37 cellular contexts compared by ENCODE assay signal in genomic region chr12:26608273-26608672, GRCh38.
A peak's percentile ranks its signal among the peaks of the same experiment; 100 is the strongest.
DNase-seq lines count a peak whose midpoint lies in the region; ATAC-seq, FAIRE-seq and TF ChIP-seq lines count a peak whose summit lies in the region.
"Had no signal": no experiment of that assay in that cellular context is flagged by ENCODE, and none has a peak within 500 bp of the region (broad histone marks: within the 10 kb centered on the region; RNA-seq: fewer than 3 reads in every experiment).

No MANE protein-coding gene starts in this region.

- H3K4me3 Mint-ChIP-seq in GM23338, result no peak overlapping the region
- H3K4me3 Mint-ChIP-seq: B cell; CD14-positive monocyte; CD4-positive, alpha-beta memory T cell; CD4-positive, alpha-beta T cell; CD4-positive, CD25-positive, alpha-beta regulatory T cell; CD8-positive, alpha-beta memory T cell; CD8-positive, alpha-beta T cell had no signal

- no peaks in the 10 kb centered on the region for H3K4me1 ChIP-seq in HepG2 (ENCODE audit: insufficient read depth, low read length)
- no peaks in the 10 kb centered on the region for H3K4me1 ChIP-seq in right lobe of liver
- no peaks in the 10 kb centered on the region for H3K4me1 ChIP-seq in upper lobe of right lung
- no peaks in the 10 kb centered on the region for H3K4me1 ChIP-seq in GM23338 (ENCODE audit: insufficient read depth)
- H3K4me1 ChIP-seq: A549, BE2C, Caco-2 had no signal

- BruUV-seq in HepG2 (replicated peaks; lab: Mats Ljungman, UMichigan), result no TSS peak

- intact Hi-C loops in HepG2 (cut with micrococcal nuclease; ENCODE audit: unreplicated experiment) (no loop called here), right lobe of liver (cut with DNase I) (no loop called here), dorsolateral prefrontal cortex (cut with DNase I) (no loop called here), upper lobe of right lung (cut with DNase I) (no loop called here)

- no peak overlapping the region for H3K9ac ChIP-seq in HepG2 (ENCODE audit: insufficient read depth, low read depth, low read length)
- H3K9ac ChIP-seq: BLaER1; BLaER1 treated with 17β-estradiol and CSF1 and Interleukin-3, amounts not matched to agents 10 nM and 100 nM had no signal

- no peak for DNase-seq in HepG2 (ENCODE audit: low spot score)
- no peak for DNase-seq in right lobe of liver
- DNase-seq in dorsolateral prefrontal cortex, result no peak
- DNase-seq in substantia nigra (lab: John Stamatoyannopoulos, UW), result no peak
- no peak for DNase-seq in upper lobe of right lung
- DNase-seq in GM23338 (ENCODE audit: low spot score), result no peak
- DNase-seq in amniotic stem cell (lab: John Stamatoyannopoulos, UW), result no peak
- DNase-seq: 8988T; ACHN; AML-193; BE2C; C1 segment of cervical spinal cord; Caco-2; Calu3; CD4-positive, alpha-beta memory T cell; CD4-positive, alpha-beta T cell; CD4-positive, CD25-positive, alpha-beta regulatory T cell; CD8-positive, alpha-beta memory T cell; CD8-positive, alpha-beta T cell; COR-L47; DMS 273 treated with DMSO at 0.1 percent for 48 hours; DMS153; DMS53; DMS79; DMS79 treated with DMSO at 0.1 percent for 48 hours; DND-41; EL had no signal

- no peak for TF ChIP-seq CTCF in HepG2 (CRISPR knock-in tag; IDR thresholded peaks at IDR 0.05)
- TF ChIP-seq CTCF in right lobe of liver (IDR thresholded peaks at IDR 0.05), result no peak
- no peak for TF ChIP-seq CTCF in dorsolateral prefrontal cortex (IDR thresholded peaks at IDR 0.05 in 54 of 56, conservative IDR thresholded peaks at IDR 0.05 in 2 of 56; ENCODE audit: low read depth in 1 of 56, partially characterized antibody in 56 of 56)
- TF ChIP-seq CTCF in upper lobe of right lung (IDR thresholded peaks at IDR 0.05), result no peak
- TF ChIP-seq CTCF in GM23338 (conservative IDR thresholded peaks at IDR 0.05; ENCODE audit: low read depth in 2 of 2), result no peak

- H3K27me3 ChIP-seq in HepG2 (ENCODE audit: control insufficient read depth in 1 of 2, insufficient read depth in 2 of 2, low read length in 2 of 2) (no peaks in the 10 kb centered on the region), right lobe of liver (no peaks in the 10 kb centered on the region), dorsolateral prefrontal cortex (no peaks in the 10 kb centered on the region), upper lobe of right lung (no peaks in the 10 kb centered on the region), GM23338 (ENCODE audit: insufficient read depth) (no peaks in the 10 kb centered on the region)
- H3K27me3 ChIP-seq: BE2C; BLaER1; BLaER1 treated with 17β-estradiol and CSF1 and Interleukin-3, amounts not matched to agents 10 nM and 100 nM had no signal

- H4K20me1 ChIP-seq in HepG2 (ENCODE audit: insufficient read depth, low read length) (no peaks in the 10 kb centered on the region), GM23338 (replicated peaks; ENCODE audit: insufficient read depth) (0 out of 2 replicates have a peak, but pooled peaks cover 3% of the 10 kb centered on the region)
- H4K20me1 ChIP-seq: BLaER1; BLaER1 treated with 17β-estradiol and CSF1 and Interleukin-3, amounts not matched to agents 10 nM and 100 nM had no signal

- H3K4me2 ChIP-seq in HepG2 (ENCODE audit: low read depth, low read length), result no peak overlapping the region
- no peak overlapping the region for H3K4me2 ChIP-seq in GM23338
- H3K4me2 ChIP-seq: A549, BLaER1 had no signal

- H3K27me3 Mint-ChIP-seq in GM23338 (ENCODE audit: insufficient read depth, low read depth, poor library complexity), result no peaks in the 10 kb centered on the region
- H3K27me3 Mint-ChIP-seq: B cell; CD4-positive, alpha-beta memory T cell; CD4-positive, alpha-beta T cell; CD4-positive, CD25-positive, alpha-beta regulatory T cell; CD8-positive, alpha-beta memory T cell had no signal

- no peaks in the 10 kb centered on the region for H3K79me2 ChIP-seq in HepG2 (ENCODE audit: insufficient read depth, low read length)
- no peaks in the 10 kb centered on the region for H3K79me2 ChIP-seq in GM23338 (replicated peaks; ENCODE audit: insufficient read depth)

- TF ChIP-seq EP300 in HepG2 (IDR thresholded peaks at IDR 0.05; ENCODE audit: low read depth in 2 of 2, low read length in 2 of 2), result no peak
- no peak for TF ChIP-seq EP300 in HepG2 (CRISPR knock-in tag; IDR thresholded peaks at IDR 0.05; ENCODE audit: borderline replicate concordance)

- H3K9me3 Mint-ChIP-seq in GM23338, result no peaks in the 10 kb centered on the region
- H3K9me3 Mint-ChIP-seq: CD14-positive monocyte; CD4-positive, alpha-beta T cell; CD8-positive, alpha-beta memory T cell; CD8-positive, alpha-beta T cell had no signal

- POLR2A ChIA-PET in HepG2 (lab: Yijun Ruan, JAX), result no interaction called here

- H3K4me3 ChIP-seq in HepG2 (replicated peaks in 1 of 3; ENCODE audit: insufficient read depth in 1 of 3, low read depth in 2 of 3, low read length in 3 of 3) (no peak overlapping the region), right lobe of liver (no peak overlapping the region), dorsolateral prefrontal cortex (no peak overlapping the region), upper lobe of right lung (no peak overlapping the region), GM23338 (no peak overlapping the region)
- H3K4me3 ChIP-seq: A549; BLaER1; BLaER1 treated with 17β-estradiol and CSF1 and Interleukin-3, amounts not matched to agents 10 nM and 100 nM had no signal

- no peaks in the 10 kb centered on the region for H3K4me1 Mint-ChIP-seq in GM23338
- H3K4me1 Mint-ChIP-seq: B cell; CD14-positive monocyte; CD4-positive, alpha-beta memory T cell; CD8-positive, alpha-beta memory T cell had no signal

- no peak overlapping the region for H3K27ac Mint-ChIP-seq in GM23338
- H3K27ac Mint-ChIP-seq: B cell; CD14-positive monocyte; CD4-positive, alpha-beta T cell; CD4-positive, CD25-positive, alpha-beta regulatory T cell; CD8-positive, alpha-beta T cell had no signal

- H3K9me2 ChIP-seq in GM23338 (ENCODE audit: insufficient read depth), result no peaks in the 10 kb centered on the region

- no peaks in the 10 kb centered on the region; the same call in 1 of the 2 replicates for H3F3A ChIP-seq in GM23338 (replicated peaks; ENCODE audit: low read depth)

- FAIRE-seq in HepG2 (lab: Jason Lieb, UNC), result no peak
- FAIRE-seq: A204.1, A549, D721Med had no signal

- H3K36me3 ChIP-seq in HepG2 (replicated peaks in 1 of 2; ENCODE audit: control insufficient read depth in 1 of 2, insufficient read depth in 2 of 2, low read length in 2 of 2) (peaks cover 4 to 34% of the 10 kb centered on the region in 2 experiments), right lobe of liver (peaks cover 0 to 20% (median 4%) of the 10 kb centered on the region in 4 donors), upper lobe of right lung (no peaks in the 10 kb centered on the region), GM23338 (ENCODE audit: insufficient read depth) (no peaks in the 10 kb centered on the region)
- H3K36me3 ChIP-seq: BE2C, BLaER1 had no signal

- in situ Hi-C loops in HepG2 (cut with HindIII; ENCODE audit: extremely low pct_ligation_motif_present, low pct_unique_long_range_greater_than_20kb), result no loop called here

- peaks cover 8% of the 10 kb centered on the region; the same call in 1 of the 3 replicates for H3K36me3 Mint-ChIP-seq in GM23338 (ENCODE audit: low read depth)

- TF ChIP-seq POLR2A in HepG2 (IDR thresholded peaks at IDR 0.05; ENCODE audit: insufficient read depth in 1 of 2, low read depth in 2 of 2, low read length in 2 of 2) (no peak), right lobe of liver (IDR thresholded peaks at IDR 0.05) (no peak)

- H3K9me3 ChIP-seq in HepG2 (ENCODE audit: low read length), result no peaks in the 10 kb centered on the region
- no peaks in the 10 kb centered on the region for H3K9me3 ChIP-seq in right lobe of liver
- H3K9me3 ChIP-seq in upper lobe of right lung, result no peaks in the 10 kb centered on the region
- H3K9me3 ChIP-seq: A549; BE2C; BLaER1; BLaER1 treated with 17β-estradiol and CSF1 and Interleukin-3, amounts not matched to agents 10 nM and 100 nM; Caco-2 had no signal

- no peak for TF ChIP-seq RAD21 in HepG2 (CRISPR knock-in tag; IDR thresholded peaks at IDR 0.05)

- WGBS in HepG2 (ENCODE audit: low lambda C conversion rate), result 97% methylated on average over 8 of the region's 12 CpGs
- 90% methylated on average over 1 of the region's 12 CpGs for WGBS in right lobe of liver (ENCODE audit: insufficient coverage, low coverage, low lambda C conversion rate, missing lambda C conversion rate)

- no peak overlapping the region for H2AFZ ChIP-seq in HepG2 (ENCODE audit: low read length)
- no peak overlapping the region for H2AFZ ChIP-seq in GM23338

- ATAC-seq in HepG2 (peak; percentile 26; the same call in 1 of the 3 replicates), right lobe of liver (no peak), upper lobe of right lung (peak; percentile 10), HG02588 (IDR thresholded peaks at IDR 0.05; ENCODE audit: unreplicated experiment) (no peak), GM23338 (no peak)
- ATAC-seq: A549; CD8-positive, alpha-beta T cell had no signal

- H3K27ac ChIP-seq in HepG2 (ENCODE audit: extremely low read length, insufficient read depth, low read length) (no peak overlapping the region), right lobe of liver (no peak overlapping the region), dorsolateral prefrontal cortex (peak overlapping the region in 36 of 59 donors; percentile 2 to 100 (median 97)), substantia nigra (ENCODE audit: low read depth, low read length, poor library complexity, severe bottlenecking) (peak overlapping the region; percentile 97), upper lobe of right lung (no peak overlapping the region), GM23338 (ENCODE audit: low read depth) (no peak overlapping the region)
- H3K27ac ChIP-seq: 22Rv1; A549; BLaER1; BLaER1 treated with 17β-estradiol and CSF1 and Interleukin-3, amounts not matched to agents 10 nM and 100 nM; C4-2B had no signal

- CTCF ChIA-PET in HepG2 (lab: Yijun Ruan, JAX; ENCODE audit: low intra/inter-chr PET ratio, low total read pairs), result no interaction called here

TF ChIP-seq in HepG2, 621 proteins besides CTCF, POLR2A, EP300 and RAD21:
- TF ChIP-seq AGO2 (optimal IDR thresholded peaks at IDR 0.05; ENCODE audit: low read depth, low read length) (peak; percentile 63), IKZF1 (IDR thresholded peaks at IDR 0.05) (no peak)

TF ChIP-seq in GM23338, 12 proteins besides CTCF, POLR2A, EP300 and RAD21 (continues in another document):
- no peak for TF ChIP-seq NANOG (IDR thresholded peaks at IDR 0.05; ENCODE audit: borderline replicate concordance)
- no peak for TF ChIP-seq EZH2 (IDR thresholded peaks at IDR 0.05; ENCODE audit: low read depth, unreplicated experiment)
- TF ChIP-seq POLR2AphosphoS5 (IDR thresholded peaks at IDR 0.05; ENCODE audit: low read depth), result no peak
- no peak for TF ChIP-seq STAT1 (IDR thresholded peaks at IDR 0.05; ENCODE audit: unreplicated experiment)
- TF ChIP-seq ETS1 (IDR thresholded peaks at IDR 0.05), result no peak

Comparison
In these comparisons a context has a peak if more than half of its experiments do, and no peak if none do; other contexts are left out.
1. ATAC-seq: peak in HepG2 (single experiment) and upper lobe of right lung (single experiment); none in right lobe of liver (0 of 4), HG02588 (single experiment) and GM23338 (single experiment).
2. H3K27ac ChIP-seq: peak in dorsolateral prefrontal cortex (36 of 59) and substantia nigra (single experiment); none in HepG2 (single experiment), right lobe of liver (0 of 3), upper lobe of right lung (single experiment) and GM23338 (single experiment).